ENCODE assay signal across 8 cellular contexts in genomic region chr2:26922638-26923466, GRCh38. TPM values are rescaled to one million over a fixed set of nuclear protein-coding genes. Genes with fewer than 3 reads are reported as not detected.
DNase-seq lines count a peak whose midpoint lies in the region; ATAC-seq and TF ChIP-seq lines count a peak whose summit lies in the region.

No MANE protein-coding gene starts in this region.

- DNase-seq in AG10803 (ENCODE audit: low read depth) (peak; percentile 11), GM23338 (ENCODE audit: low spot score) (peak; percentile 89), NCI-H226 (peak; percentile 38), ecto neural progenitor cell (ENCODE audit: low spot score) (peak; percentile 72), mesendoderm (peak; percentile 79)
- DNase-seq in activated CD4-positive, alpha-beta T cell treated with anti-CD3 and anti-CD28 coated beads for 1 hour = peak; percentile 27
- peak; percentile 31 to 32 for DNase-seq in stimulated activated naive CD8-positive, alpha-beta T cell treated with anti-CD3 and anti-CD28 coated beads, Interleukin-15, amount 100 ng/mL, for 72 hours

- H3K4me2 ChIP-seq in GM23338 (no peak overlapping the region), mesendoderm (ENCODE audit: low read length) (no peak overlapping the region)

- H3K18ac ChIP-seq in mesendoderm (ENCODE audit: low read length) = no peak overlapping the region

- H3K4me3 ChIP-seq in AG10803 (ENCODE audit: low read length) (no peak overlapping the region), GM23338 (no peak overlapping the region), mesendoderm (ENCODE audit: low read length) (no peak overlapping the region)

- H3K9ac ChIP-seq in mesendoderm (ENCODE audit: low read length) = no peak overlapping the region

- no peaks in the 10 kb centered on the region for H3K9me2 ChIP-seq in GM23338 (ENCODE audit: insufficient read depth)

- no peak overlapping the region for H2AK5ac ChIP-seq in mesendoderm (ENCODE audit: low read length)

- H3K4ac ChIP-seq in mesendoderm (ENCODE audit: low read depth, low read length) = no peak overlapping the region

- ATAC-seq in GM23338 (peak; percentile 95), HG02763 (IDR thresholded peaks at IDR 0.05; ENCODE audit: unreplicated experiment) (no peak)
- ATAC-seq in stimulated activated naive CD8-positive, alpha-beta T cell treated with anti-CD3 and anti-CD28 coated beads, Interleukin-15, amount 100 ng/mL, for 72 hours = peak; percentile 85

- H4K8ac ChIP-seq in mesendoderm (ENCODE audit: low read depth, low read length) = no peak overlapping the region

- no peak overlapping the region for H3K56ac ChIP-seq in mesendoderm (ENCODE audit: low read length)

- H3K79me1 ChIP-seq in mesendoderm (ENCODE audit: low read length) = no peaks in the 10 kb centered on the region

- no peaks in the 10 kb centered on the region for H3K36me3 ChIP-seq in GM23338 (ENCODE audit: insufficient read depth)
- no peaks in the 10 kb centered on the region for H3K36me3 ChIP-seq in mesendoderm (ENCODE audit: control insufficient read depth, insufficient read depth, low read length)

- peak; percentile 47 for TF ChIP-seq CTCF in AG10803 (conservative IDR thresholded peaks at IDR 0.05; ENCODE audit: low read length)
- peak; percentile 68 to 88 for TF ChIP-seq CTCF in GM23338 (conservative IDR thresholded peaks at IDR 0.05; ENCODE audit: low read depth in 2 of 2)

- no peak overlapping the region for H2BK5ac ChIP-seq in mesendoderm (ENCODE audit: low read length)

- H3K27ac ChIP-seq in GM23338 (ENCODE audit: low read depth) (no peak overlapping the region), mesendoderm (ENCODE audit: low read depth, low read length) (no peak overlapping the region)

- H2BK15ac ChIP-seq in mesendoderm (replicated peaks; ENCODE audit: low read depth) = no peak overlapping the region

- WGBS in mesendoderm (ENCODE audit: extremely low coverage, insufficient coverage, low lambda C conversion rate) = no CpG with 5 or more reads among the region's 9 CpGs

- no peaks in the 10 kb centered on the region for H3K79me2 ChIP-seq in GM23338 (replicated peaks; ENCODE audit: insufficient read depth)
- H3K79me2 ChIP-seq in mesendoderm (ENCODE audit: control insufficient read depth, insufficient read depth, low read length) = no peaks in the 10 kb centered on the region

- no peak overlapping the region for H2BK120ac ChIP-seq in mesendoderm (ENCODE audit: low read depth, low read length)

- no peak overlapping the region for H3K27ac Mint-ChIP-seq in GM23338
- H3K27ac Mint-ChIP-seq in stimulated activated naive CD8-positive, alpha-beta T cell treated with anti-CD3 and anti-CD28 coated beads, Interleukin-15, amount 100 ng/mL, for 72 hours = peak overlapping the region in 1 of 2 donors; percentile 15

- no peaks in the 10 kb centered on the region for H3F3A ChIP-seq in GM23338 (replicated peaks; ENCODE audit: low read depth)

- H3K4me3 Mint-ChIP-seq in GM23338 = no peak overlapping the region
- H3K4me3 Mint-ChIP-seq in stimulated activated naive CD8-positive, alpha-beta T cell treated with anti-CD3 and anti-CD28 coated beads, Interleukin-15, amount 100 ng/mL, for 72 hours = peak overlapping the region in 1 of 2 donors; percentile 8

- H3K4me1 ChIP-seq in GM23338 (ENCODE audit: insufficient read depth) = peaks cover 4% of the 10 kb centered on the region; the same call in 1 of the 2 replicates
- H3K4me1 ChIP-seq in mesendoderm (ENCODE audit: control insufficient read depth, low read depth, low read length) = no peaks in the 10 kb centered on the region

- no peak overlapping the region for H2AFZ ChIP-seq in GM23338

- H3K27me3 ChIP-seq in GM23338 (ENCODE audit: insufficient read depth) = no peaks in the 10 kb centered on the region
- no peaks in the 10 kb centered on the region for H3K27me3 ChIP-seq in mesendoderm (ENCODE audit: insufficient read depth, low read length, poor library complexity)

- H3K23ac ChIP-seq in mesendoderm (ENCODE audit: low read length) = no peak overlapping the region

- no peak overlapping the region for H4K5ac ChIP-seq in mesendoderm (ENCODE audit: low read length)

- H3K36me3 Mint-ChIP-seq in GM23338 (ENCODE audit: low read depth) = no peaks in the 10 kb centered on the region

- H3K9me3 Mint-ChIP-seq in GM23338 = no peaks in the 10 kb centered on the region
- H3K9me3 Mint-ChIP-seq in stimulated activated naive CD8-positive, alpha-beta T cell treated with anti-CD3 and anti-CD28 coated beads, Interleukin-15, amount 100 ng/mL, for 72 hours = no peaks in the 10 kb centered on the region

- peaks cover 23% of the 10 kb centered on the region for H3K4me1 Mint-ChIP-seq in GM23338
- peaks cover 12% of the 10 kb centered on the region for H3K4me1 Mint-ChIP-seq in stimulated activated naive CD8-positive, alpha-beta T cell treated with anti-CD3 and anti-CD28 coated beads, Interleukin-15, amount 100 ng/mL, for 72 hours

- no peaks in the 10 kb centered on the region for H3K27me3 Mint-ChIP-seq in GM23338 (ENCODE audit: insufficient read depth, low read depth, poor library complexity)
- peaks cover 30% of the 10 kb centered on the region for H3K27me3 Mint-ChIP-seq in stimulated activated naive CD8-positive, alpha-beta T cell treated with anti-CD3 and anti-CD28 coated beads, Interleukin-15, amount 100 ng/mL, for 72 hours

- H4K20me1 ChIP-seq in GM23338 (replicated peaks; ENCODE audit: insufficient read depth) = no peaks in the 10 kb centered on the region

TF ChIP-seq in GM23338, 12 proteins besides CTCF, POLR2A, EP300 and RAD21 (continues in another document):
- no peak for TF ChIP-seq ETS1 (IDR thresholded peaks at IDR 0.05)
- no peak for TF ChIP-seq REST (IDR thresholded peaks at IDR 0.05; ENCODE audit: unreplicated experiment)
- TF ChIP-seq POLR2AphosphoS5 (IDR thresholded peaks at IDR 0.05; ENCODE audit: low read depth) = no peak
- TF ChIP-seq ZNF331 (CRISPR knock-in tag; IDR thresholded peaks at IDR 0.05; ENCODE audit: low read depth) = no peak
- TF ChIP-seq CREB1 (CRISPR knock-in tag; IDR thresholded peaks at IDR 0.05; ENCODE audit: low read depth) = no peak
- no peak for TF ChIP-seq JUNB (IDR thresholded peaks at IDR 0.05; ENCODE audit: unreplicated experiment)
- TF ChIP-seq EZH2 (IDR thresholded peaks at IDR 0.05; ENCODE audit: low read depth, unreplicated experiment) = no peak
- no peak for TF ChIP-seq NANOG (IDR thresholded peaks at IDR 0.05; ENCODE audit: borderline replicate concordance)
- TF ChIP-seq STAT1 (IDR thresholded peaks at IDR 0.05; ENCODE audit: unreplicated experiment) = no peak

RNA-seq across cellular contexts. Expression of gene MAPRE3, which starts 47.6 kb away (rescaled TPM):
- 3.7 and 4.5 TPM in 2 replicates for total RNA-seq in GM23338 (2014; rRNA removed; shearing (Covaris generic))
- 3.3 and 3.5 TPM in 2 replicates for polyA plus RNA-seq in GM23338 (2016; fragmentation: Nextera tagmentation; extraction: Ambion mirVana)
- 1.2 TPM for polyA plus RNA-seq in mesendoderm (2013, experiment 1 of 2)
- 1.4 TPM for polyA plus RNA-seq in mesendoderm (2013, experiment 2 of 2)

Comparison
In these comparisons a context has a peak if more than half of its experiments do, and no peak if none do; other contexts are left out.
1. DNase-seq: peak in every context shown above with its lines; median percentile 89 in GM23338; 79 in mesendoderm; 72 in ecto neural progenitor cell; 38 in NCI-H226; 32 in stimulated activated naive CD8-positive, alpha-beta T cell treated with anti-CD3 and anti-CD28 coated beads, Interleukin-15, amount 100 ng/mL, for 72 hours; 27 in activated CD4-positive, alpha-beta T cell treated with anti-CD3 and anti-CD28 coated beads for 1 hour; 11 in AG10803.